In the genomic region with DNA sequence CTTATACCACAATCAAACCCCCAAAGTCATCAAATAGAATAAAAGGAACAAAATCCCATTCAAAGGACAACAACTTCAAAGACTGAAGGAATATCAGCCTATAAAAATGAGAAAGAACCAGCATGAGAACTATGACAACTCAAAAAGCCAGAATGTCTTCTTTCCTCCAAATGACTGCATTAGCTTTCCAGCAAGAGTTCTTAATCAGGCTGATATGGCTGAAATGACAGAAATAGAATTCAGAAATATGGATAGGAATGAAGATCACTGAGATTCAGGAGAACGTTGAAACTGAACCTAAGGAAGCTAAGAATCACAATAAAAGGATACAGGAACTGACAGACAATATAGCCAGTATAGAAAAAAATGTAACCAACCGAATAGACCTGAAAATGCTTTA, we compare ENCODE assay signal across 14 cellular contexts.
"Had no signal": no experiment of that assay in that cellular context is flagged by ENCODE, and none has a peak within 500 bp of the region (broad histone marks: within the 10 kb centered on the region; RNA-seq: fewer than 3 reads in every experiment).

No MANE protein-coding gene starts in this region.

- H3K9me3 ChIP-seq: stomach, suprapubic skin, testis, thoracic aorta, thyroid gland, tibial artery, tibial nerve, transverse colon, upper lobe of left lung, upper lobe of right lung, uterus, vagina had no signal

- H3K27ac ChIP-seq: stomach, suprapubic skin, testis, thoracic aorta, thyroid gland, tibial artery, tibial nerve, transverse colon, upper lobe of left lung, upper lobe of right lung, uterus, vagina had no signal

- ATAC-seq: stimulated activated naive B cell treated with anti-CD40 and anti-IgM and Interleukin-4, amounts not matched to agents 10 μg/mL and 1 μg/mL and 100 μg/mL, for 72 hours; stimulated activated naive CD8-positive, alpha-beta T cell treated with anti-CD3 and anti-CD28 coated beads, Interleukin-15, Interleukin-2, amounts not matched to agents 100 U/mL and 50 U/mL, for 24 hours had no signal

- H3K4me1 ChIP-seq: suprapubic skin, testis, tibial artery, tibial nerve, transverse colon, upper lobe of left lung, upper lobe of right lung, uterus, vagina had no signal

- H3K4me3 ChIP-seq: stomach, suprapubic skin, testis, thoracic aorta, thyroid gland, tibial artery, tibial nerve, transverse colon, upper lobe of left lung, upper lobe of right lung, uterus, vagina had no signal

- H3K36me3 ChIP-seq: stomach, suprapubic skin, thoracic aorta, thyroid gland, tibial artery, tibial nerve, transverse colon, upper lobe of left lung, upper lobe of right lung, uterus, vagina had no signal
